Comparison of ENCODE assay signal across 18 cellular contexts in genomic region chr16:20880867-20881866, GRCh38. TPM values are rescaled to one million over a fixed set of nuclear protein-coding genes. Genes with fewer than 3 reads are reported as not detected.
DNase-seq lines count a peak whose midpoint lies in the region; ATAC-seq and TF ChIP-seq lines count a peak whose summit lies in the region.
"Had no signal": no experiment of that assay in that cellular context is flagged by ENCODE, and none has a peak within 500 bp of the region (broad histone marks: within the 10 kb centered on the region; RNA-seq: fewer than 3 reads in every experiment).

No MANE protein-coding gene starts in this region.

- H3K36me3 ChIP-seq in colonic mucosa (no peaks in the 10 kb centered on the region), lung (ENCODE audit: control insufficient read depth in 2 of 2, insufficient read depth in 2 of 2, low read length in 2 of 2) (peaks cover 1 to 5% of the 10 kb centered on the region in 2 donors), thoracic aorta (no peaks in the 10 kb centered on the region)
- H3K36me3 ChIP-seq: ascending aorta, BE2C, suprapubic skin had no signal

- H3K4me1 ChIP-seq in colonic mucosa = peaks cover 28% of the 10 kb centered on the region
- peaks cover 9 to 40% of the 10 kb centered on the region in 2 donors for H3K4me1 ChIP-seq in lung (ENCODE audit: control insufficient read depth in 2 of 2, insufficient read depth in 2 of 2, low read length in 2 of 2)
- H3K4me1 ChIP-seq in thoracic aorta (ENCODE audit: control insufficient read depth in 1 of 2, low read depth in 2 of 2) = peaks cover 51 to 74% of the 10 kb centered on the region in 2 donors

- WGBS in lung, 2 donors = 52 to 58% methylated on average over 9 of the region's 9 CpGs

- H3K27me3 ChIP-seq in colonic mucosa (no peaks in the 10 kb centered on the region), lung (ENCODE audit: control insufficient read depth, insufficient read depth) (no peaks in the 10 kb centered on the region), thoracic aorta (replicated peaks; ENCODE audit: insufficient read depth) (no peaks in the 10 kb centered on the region)
- H3K27me3 ChIP-seq: ascending aorta, BE2C, suprapubic skin had no signal

- TF ChIP-seq CTCF in colonic mucosa (IDR thresholded peaks at IDR 0.05) (no peak), lung (IDR thresholded peaks at IDR 0.05; ENCODE audit: control extremely low read depth, extremely low read depth) (no peak), thoracic aorta (IDR thresholded peaks at IDR 0.05) (no peak)

- H3K9me3 ChIP-seq in colonic mucosa (no peaks in the 10 kb centered on the region), lung (ENCODE audit: control insufficient read depth in 2 of 2, insufficient read depth in 1 of 2, low read length in 1 of 2) (no peaks in the 10 kb centered on the region), thoracic aorta (no peaks in the 10 kb centered on the region)
- H3K9me3 ChIP-seq: ascending aorta, BE2C, suprapubic skin had no signal

- H3K9ac ChIP-seq in colonic mucosa (ENCODE audit: low read depth in 2 of 2, low read length in 2 of 2) = peak overlapping the region in 1 of 2 donors; percentile 21
- H3K9ac ChIP-seq: parathyroid adenoma had no signal

- intact Hi-C loops in colonic mucosa (cut with DNase I) = no loop called here
- intact Hi-C loops in posterior cingulate gyrus (cut with DNase I) = no loop called here

- ATAC-seq in lung (ENCODE audit: insufficient read depth, low FRiP score) (peak; percentile 22), thoracic aorta (ENCODE audit: insufficient number of reproducible peaks, low FRiP score, low read depth) (no peak), GM21367 (IDR thresholded peaks at IDR 0.05; ENCODE audit: unreplicated experiment) (no peak)
- ATAC-seq: Right ventricle myocardium inferior had no signal

- H3K27ac ChIP-seq in colonic mucosa (peak overlapping the region; percentile 54), lung (ENCODE audit: low read depth in 1 of 2, low read length in 1 of 2) (peak overlapping the region in 1 of 2 donors; percentile 80), thoracic aorta (peak overlapping the region; percentile 75 to 85)
- H3K27ac ChIP-seq: parathyroid adenoma had no signal

- H3K4me3 ChIP-seq in colonic mucosa (no peak overlapping the region), lung (no peak overlapping the region), thoracic aorta (no peak overlapping the region)
- H3K4me3 ChIP-seq: skin epidermis, suprapubic skin had no signal

- DNase-seq in M059J (ENCODE audit: low read depth) = peak; percentile 34
- DNase-seq in colonic mucosa = no peak
- DNase-seq in lung (ENCODE audit: low spot score) = no peak
- no peak for DNase-seq in thoracic aorta (ENCODE audit: low spot score)
- no peak for DNase-seq in stimulated activated CD4-positive, alpha-beta T cell treated with anti-CD3 and anti-CD28 coated beads, Interleukin-2, amount 100 ng/mL, for 48 hours
- DNase-seq in AML-193 (lab: John Stamatoyannopoulos, UW) = no peak
- no peak for DNase-seq in posterior cingulate gyrus
- DNase-seq: activated CD4-positive, alpha-beta T cell treated with anti-CD3 and anti-CD28 coated beads, Interleukin-2, amount 50 U/mL, for 1 hour; activated naive CD4-positive, alpha-beta T cell treated with anti-CD3 and anti-CD28 coated beads, Interleukin-2, amount 10 ng/mL, durations not matched to agents 7 days and 5 days; activated T-cell treated with anti-CD3 and anti-CD28 coated beads, Interleukin-2, amount 50 U/mL, for 24 hours; BE2C; foreskin fibroblast had no signal

RNA-seq across cellular contexts. Expression of gene DCUN1D3, which starts 19.0 kb away (rescaled TPM):
- 12.5 and 12.6 TPM in 2 replicates for total RNA-seq in M059J (2014; rRNA removed; shearing (Covaris generic))
- total RNA-seq in colonic mucosa (10 to 100 TPM in 1 of 2 donors, 1 to 10 TPM in 1; 6.0 to 15.0 TPM), lung (10 to 100 TPM; 12.2 to 27.8 TPM), thoracic aorta (10 to 100 TPM; 25.3 to 28.0 TPM)
- 1 to 10 TPM; 6.1 to 6.6 TPM for polyA plus RNA-seq in lung

RNA-seq across cellular contexts. Expression of gene LYRM1, which starts 19.4 kb away (rescaled TPM):
- 33.5 and 45.9 TPM in 2 replicates for total RNA-seq in M059J (2014; rRNA removed; shearing (Covaris generic))
- total RNA-seq in colonic mucosa (10 to 100 TPM; 17.6 to 21.2 TPM), lung (10 to 100 TPM; 27.8 to 29.8 TPM), thoracic aorta (10 to 100 TPM; 18.7 to 34.9 TPM)
- 10 to 100 TPM; 32.5 to 50.5 TPM for polyA plus RNA-seq in lung
